29 cellular contexts compared by ENCODE assay signal in genomic region chr2:236530512-236530911, GRCh38. TPM values are rescaled to one million over a fixed set of nuclear protein-coding genes. Genes with fewer than 3 reads are reported as not detected.
"Had no signal": no experiment of that assay in that cellular context is flagged by ENCODE, and none has a peak within 500 bp of the region (broad histone marks: within the 10 kb centered on the region; RNA-seq: fewer than 3 reads in every experiment).

No MANE protein-coding gene starts in this region.

- H3K4me3 ChIP-seq: colonic mucosa, coronary artery, dorsolateral prefrontal cortex, esophagus muscularis mucosa, esophagus squamous epithelium, gastrocnemius medialis, gastroesophageal sphincter, heart left ventricle, heart right ventricle, hepatocyte had no signal

- H3K4me2 ChIP-seq: hepatocyte had no signal

- H3K27me3 ChIP-seq: colonic mucosa, esophagus muscularis mucosa, esophagus squamous epithelium, gastrocnemius medialis, gastroesophageal sphincter, heart left ventricle, heart right ventricle, hepatocyte had no signal

- H3K79me2 ChIP-seq: hepatocyte had no signal

- DNase-seq: colonic mucosa; cortex of kidney; dermis blood vessel endothelial cell; dorsolateral prefrontal cortex; effector CD4-positive, alpha-beta T cell; effector CD8-positive, alpha-beta T cell; effector memory CD4-positive, alpha-beta T cell; effector memory CD8-positive, alpha-beta T cell; erythroblast; esophagus squamous epithelium; foreskin fibroblast; foreskin keratinocyte; foreskin melanocyte; gastrocnemius medialis; glutamatergic neuron; head of caudate nucleus; heart left ventricle; heart right ventricle had no signal

- H3K36me3 ChIP-seq: colonic mucosa, esophagus muscularis mucosa, esophagus squamous epithelium, gastrocnemius medialis, gastroesophageal sphincter, heart left ventricle, heart right ventricle had no signal

- FAIRE-seq: endometrium, endothelial cell of umbilical vein, frontal cortex had no signal

- H2AFZ ChIP-seq: hepatocyte had no signal

- H3K9me3 ChIP-seq: colonic mucosa, esophagus muscularis mucosa, esophagus squamous epithelium, gastrocnemius medialis, gastroesophageal sphincter, heart left ventricle, heart right ventricle had no signal

- H3K4me1 ChIP-seq: colonic mucosa, esophagus muscularis mucosa, foreskin keratinocyte, gastrocnemius medialis, gastroesophageal sphincter, heart left ventricle, heart right ventricle had no signal

- H3K27ac ChIP-seq: colonic mucosa, coronary artery, dorsolateral prefrontal cortex, epithelial cell of prostate, esophagus muscularis mucosa, esophagus squamous epithelium, foreskin keratinocyte, gastrocnemius medialis, gastroesophageal sphincter, heart left ventricle, heart right ventricle, hepatocyte had no signal

- ATAC-seq: effector memory CD8-positive, alpha-beta T cell; esophagus mucosa; foreskin keratinocyte; gastrocnemius medialis; gastroesophageal sphincter; heart left ventricle; heart right ventricle had no signal

RNA-seq across cellular contexts. Expression of gene ACKR3, which starts 39.1 kb away (rescaled TPM):
- total RNA-seq: epithelial cell of proximal tubule, fibroblast of villous mesenchyme had no signal
